ENCODE assay signal across 1 cellular context in the genomic region with DNA sequence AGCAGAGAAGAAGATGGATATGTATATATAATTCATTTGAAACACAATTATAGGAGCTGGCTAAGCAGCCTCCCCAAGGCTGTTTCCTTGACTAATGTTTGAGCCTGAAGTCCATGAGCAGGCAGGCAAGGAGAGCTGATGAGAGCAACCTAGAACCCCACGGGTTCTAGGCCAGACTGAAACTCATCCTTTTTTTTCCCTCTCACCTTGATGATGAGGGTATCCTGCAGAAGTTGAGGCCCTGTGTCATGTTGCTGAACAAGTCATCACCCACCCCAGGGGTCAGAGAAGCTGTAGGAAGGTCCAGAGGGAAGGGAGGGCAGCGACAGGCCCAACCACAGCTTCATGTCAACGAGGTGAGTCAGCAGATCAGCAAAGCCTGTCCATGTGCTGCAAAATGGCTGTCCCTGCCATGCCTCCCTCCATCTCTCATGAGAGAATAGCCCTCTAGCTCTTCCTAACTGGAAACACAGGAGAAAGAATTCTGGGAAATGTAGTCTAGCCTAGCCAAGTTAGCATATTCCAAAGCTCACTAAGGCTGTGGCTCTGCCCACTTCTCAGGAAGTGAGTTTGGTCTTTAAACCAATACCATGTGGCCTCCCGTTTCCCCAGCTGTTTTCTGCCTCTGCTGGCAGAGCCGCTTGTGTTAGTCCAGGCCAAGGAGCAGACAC.
TF ChIP-seq lines count a peak whose summit lies in the region.

No MANE protein-coding gene starts in this region.

TF ChIP-seq in HCT116, 20 proteins besides CTCF, POLR2A, EP300 and RAD21 (continued from another document):
- TF ChIP-seq, protein P1, sequence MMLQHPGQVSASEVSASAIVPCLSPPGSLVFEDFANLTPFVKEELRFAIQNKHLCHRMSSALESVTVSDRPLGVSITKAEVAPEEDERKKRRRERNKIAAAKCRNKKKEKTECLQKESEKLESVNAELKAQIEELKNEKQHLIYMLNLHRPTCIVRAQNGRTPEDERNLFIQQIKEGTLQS (IDR thresholded peaks at IDR 0.05): no peak
- TF ChIP-seq, protein P2, sequence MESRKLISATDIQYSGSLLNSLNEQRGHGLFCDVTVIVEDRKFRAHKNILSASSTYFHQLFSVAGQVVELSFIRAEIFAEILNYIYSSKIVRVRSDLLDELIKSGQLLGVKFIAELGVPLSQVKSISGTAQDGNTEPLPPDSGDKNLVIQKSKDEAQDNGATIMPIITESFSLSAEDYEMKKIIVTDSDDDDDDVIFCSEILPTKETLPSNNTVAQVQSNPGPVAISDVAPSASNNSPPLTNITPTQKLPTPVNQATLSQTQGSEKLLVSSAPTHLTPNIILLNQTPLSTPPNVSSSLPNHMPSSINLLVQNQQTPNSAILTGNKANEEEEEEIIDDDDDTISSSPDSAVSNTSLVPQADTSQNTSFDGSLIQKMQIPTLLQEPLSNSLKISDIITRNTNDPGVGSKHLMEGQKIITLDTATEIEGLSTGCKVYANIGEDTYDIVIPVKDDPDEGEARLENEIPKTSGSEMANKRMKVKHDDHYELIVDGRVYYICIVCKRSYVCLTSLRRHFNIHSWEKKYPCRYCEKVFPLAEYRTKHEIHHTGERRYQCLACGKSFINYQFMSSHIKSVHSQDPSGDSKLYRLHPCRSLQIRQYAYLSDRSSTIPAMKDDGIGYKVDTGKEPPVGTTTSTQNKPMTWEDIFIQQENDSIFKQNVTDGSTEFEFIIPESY (IDR thresholded peaks at IDR 0.05; ENCODE audit: extremely low read depth, insufficient replicate concordance, low read length): no peak
- no peak for TF ChIP-seq EZH2 (IDR thresholded peaks at IDR 0.05)
- TF ChIP-seq FOSL1 (IDR thresholded peaks at IDR 0.05; ENCODE audit: low read depth): no peak
- TF ChIP-seq ELF1 (IDR thresholded peaks at IDR 0.05; ENCODE audit: borderline replicate concordance, low read depth): no peak
